In the genomic region with DNA sequence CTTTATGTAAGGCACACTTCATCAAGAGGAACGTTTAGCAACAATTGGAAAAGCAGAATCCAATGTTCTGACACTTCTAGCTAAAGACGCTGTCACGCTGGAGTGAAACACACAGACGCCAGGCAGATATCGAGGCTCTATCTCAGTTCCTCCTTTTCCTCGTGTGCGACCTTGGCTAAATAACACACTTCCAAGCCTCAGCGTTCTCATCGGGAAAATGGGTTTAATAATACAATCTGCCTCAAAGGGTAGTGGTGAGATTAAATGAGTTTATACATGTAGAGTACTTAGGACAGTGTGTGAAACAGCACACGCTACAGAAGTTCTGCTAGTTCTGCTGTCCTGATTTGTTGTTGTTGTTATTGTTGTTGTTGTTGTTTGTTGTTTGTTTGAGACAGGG, we compare ENCODE assay signal across 8 cellular contexts.
"Had no signal": no experiment of that assay in that cellular context is flagged by ENCODE, and none has a peak within 500 bp of the region (broad histone marks: within the 10 kb centered on the region; RNA-seq: fewer than 3 reads in every experiment).

No MANE protein-coding gene starts in this region.

- H3K4me3 ChIP-seq: GM12878 had no signal

- DNase-seq: GDM1, GF-D8 had no signal

- ATAC-seq: GM12878 had no signal

- FAIRE-seq: G401.6, GM12878, GM12891, GM12892, GM18507, GM19239 had no signal
